ENCODE assay signal across 2 cellular contexts in the genomic region with DNA sequence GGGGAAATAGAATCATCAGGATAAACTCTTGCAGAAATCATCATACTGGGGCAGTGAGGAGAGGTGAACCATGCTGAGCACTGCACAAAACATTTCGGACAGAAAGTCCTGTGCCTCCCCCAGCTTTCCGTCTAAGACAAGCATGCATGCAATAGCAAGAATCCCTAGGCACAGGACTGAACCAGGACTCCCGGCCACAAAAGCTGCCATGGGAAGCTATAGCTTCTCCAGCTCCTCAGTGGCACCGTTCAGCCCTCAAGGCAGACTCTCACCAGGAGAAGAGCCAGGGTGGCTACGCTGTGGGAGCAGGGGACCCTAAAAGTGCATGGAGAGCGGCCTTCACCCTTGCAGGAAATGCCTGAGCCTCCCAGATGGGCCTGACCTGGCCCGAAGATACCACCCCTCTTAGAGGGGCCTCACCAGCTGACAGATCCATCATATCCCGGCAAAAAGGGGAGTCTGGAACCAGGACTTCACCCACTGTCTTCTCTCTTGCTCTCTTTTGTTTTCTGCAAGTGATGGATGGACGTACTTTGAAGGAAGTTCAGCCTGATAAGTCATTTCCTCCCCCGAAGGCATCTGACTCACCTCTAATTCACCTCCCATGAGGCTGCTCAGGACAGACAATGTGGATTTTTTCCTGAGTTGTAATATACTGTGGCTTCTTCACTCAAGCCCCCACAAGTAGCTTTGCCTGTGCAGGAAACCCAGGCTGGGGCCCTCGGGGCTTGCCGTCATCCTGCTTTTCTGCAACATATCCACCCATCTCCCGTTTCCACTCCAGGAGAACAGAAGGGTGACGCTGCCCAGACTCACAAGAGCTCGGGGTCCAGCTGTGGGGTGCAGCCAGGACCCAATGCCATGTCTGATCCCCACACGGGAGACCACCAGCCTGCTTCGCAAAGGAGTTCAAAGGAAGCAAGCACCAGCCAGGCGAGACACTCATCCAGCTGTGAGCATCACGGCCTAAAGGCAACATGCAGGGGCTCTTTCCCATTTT.
TF ChIP-seq lines count a peak whose summit lies in the region.

No MANE protein-coding gene starts in this region.

TF ChIP-seq in IMR-90, 13 proteins besides CTCF, POLR2A, EP300 and RAD21 (continued from another document):
- TF ChIP-seq, protein P1, sequence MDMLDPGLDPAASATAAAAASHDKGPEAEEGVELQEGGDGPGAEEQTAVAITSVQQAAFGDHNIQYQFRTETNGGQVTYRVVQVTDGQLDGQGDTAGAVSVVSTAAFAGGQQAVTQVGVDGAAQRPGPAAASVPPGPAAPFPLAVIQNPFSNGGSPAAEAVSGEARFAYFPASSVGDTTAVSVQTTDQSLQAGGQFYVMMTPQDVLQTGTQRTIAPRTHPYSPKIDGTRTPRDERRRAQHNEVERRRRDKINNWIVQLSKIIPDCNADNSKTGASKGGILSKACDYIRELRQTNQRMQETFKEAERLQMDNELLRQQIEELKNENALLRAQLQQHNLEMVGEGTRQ (IDR thresholded peaks at IDR 0.05; ENCODE audit: low read depth, low read length) = no peak

TF ChIP-seq in K562, 482 proteins besides CTCF, POLR2A, EP300 and RAD21 (continued from another document and continues in another):
- TF ChIP-seq FOXP4 (CRISPR knock-in tag; IDR thresholded peaks at IDR 0.05; ENCODE audit: borderline replicate concordance) (no peak), ZBTB11 (CRISPR knock-in tag; IDR thresholded peaks at IDR 0.05) (no peak), CTCFL (IDR thresholded peaks at IDR 0.05; ENCODE audit: borderline replicate concordance, insufficient read depth, low read depth, low read length, poor library complexity, severe bottlenecking) (no peak), SPI1 (IDR thresholded peaks at IDR 0.05; ENCODE audit: borderline replicate concordance, low read depth, low read length) (peak; percentile 51), TAF7 (tag; IDR thresholded peaks at IDR 0.05) (no peak), PCBP2 (IDR thresholded peaks at IDR 0.05; ENCODE audit: low read depth, low read length, poor library complexity, severe bottlenecking) (no peak), HDAC8 (tag; IDR thresholded peaks at IDR 0.05) (no peak), ZNF444 (CRISPR knock-in tag; IDR thresholded peaks at IDR 0.05) (no peak), CREB5 (CRISPR knock-in tag; IDR thresholded peaks at IDR 0.05) (no peak), GABPB1 (CRISPR knock-in tag; IDR thresholded peaks at IDR 0.05) (no peak), SMC3 (conservative IDR thresholded peaks at IDR 0.05; ENCODE audit: insufficient read depth, low read depth, low read length) (no peak), ZNF445 (CRISPR knock-in tag; IDR thresholded peaks at IDR 0.05; ENCODE audit: low read depth) (no peak), RBM39 (optimal IDR thresholded peaks at IDR 0.05; ENCODE audit: low read depth, low read length) (no peak), ESRRA (IDR thresholded peaks at IDR 0.05; ENCODE audit: borderline replicate concordance, low read depth) (0 out of 2 replicates have a peak, but pooled peaks have one; percentile 19), SMARCA4 (IDR thresholded peaks at IDR 0.05) (peak; percentile 39; the same call in 1 of the 2 replicates), ZFP36 (IDR thresholded peaks at IDR 0.05; ENCODE audit: low read depth, low read length, partially characterized antibody) (no peak), ZNF184 (CRISPR knock-in tag; IDR thresholded peaks at IDR 0.05) (no peak), ZNF717 (CRISPR knock-in tag; IDR thresholded peaks at IDR 0.05) (no peak), THRAP3 (IDR thresholded peaks at IDR 0.05; ENCODE audit: borderline replicate concordance) (no peak), BACH1 (tag; IDR thresholded peaks at IDR 0.05) (no peak), MCM7 (IDR thresholded peaks at IDR 0.05) (no peak), RCOR1 (IDR thresholded peaks at IDR 0.05; ENCODE audit: borderline replicate concordance in 1 of 2, low read depth in 2 of 2, low read length in 2 of 2) (peak in 1 of 2 experiments; percentile 59; a peak in 1 of 4 replicates), ZNF75A (CRISPR knock-in tag; IDR thresholded peaks at IDR 0.05) (no peak), MTA3 (IDR thresholded peaks at IDR 0.05; ENCODE audit: borderline replicate concordance) (no peak)
- TF ChIP-seq, protein P2, sequence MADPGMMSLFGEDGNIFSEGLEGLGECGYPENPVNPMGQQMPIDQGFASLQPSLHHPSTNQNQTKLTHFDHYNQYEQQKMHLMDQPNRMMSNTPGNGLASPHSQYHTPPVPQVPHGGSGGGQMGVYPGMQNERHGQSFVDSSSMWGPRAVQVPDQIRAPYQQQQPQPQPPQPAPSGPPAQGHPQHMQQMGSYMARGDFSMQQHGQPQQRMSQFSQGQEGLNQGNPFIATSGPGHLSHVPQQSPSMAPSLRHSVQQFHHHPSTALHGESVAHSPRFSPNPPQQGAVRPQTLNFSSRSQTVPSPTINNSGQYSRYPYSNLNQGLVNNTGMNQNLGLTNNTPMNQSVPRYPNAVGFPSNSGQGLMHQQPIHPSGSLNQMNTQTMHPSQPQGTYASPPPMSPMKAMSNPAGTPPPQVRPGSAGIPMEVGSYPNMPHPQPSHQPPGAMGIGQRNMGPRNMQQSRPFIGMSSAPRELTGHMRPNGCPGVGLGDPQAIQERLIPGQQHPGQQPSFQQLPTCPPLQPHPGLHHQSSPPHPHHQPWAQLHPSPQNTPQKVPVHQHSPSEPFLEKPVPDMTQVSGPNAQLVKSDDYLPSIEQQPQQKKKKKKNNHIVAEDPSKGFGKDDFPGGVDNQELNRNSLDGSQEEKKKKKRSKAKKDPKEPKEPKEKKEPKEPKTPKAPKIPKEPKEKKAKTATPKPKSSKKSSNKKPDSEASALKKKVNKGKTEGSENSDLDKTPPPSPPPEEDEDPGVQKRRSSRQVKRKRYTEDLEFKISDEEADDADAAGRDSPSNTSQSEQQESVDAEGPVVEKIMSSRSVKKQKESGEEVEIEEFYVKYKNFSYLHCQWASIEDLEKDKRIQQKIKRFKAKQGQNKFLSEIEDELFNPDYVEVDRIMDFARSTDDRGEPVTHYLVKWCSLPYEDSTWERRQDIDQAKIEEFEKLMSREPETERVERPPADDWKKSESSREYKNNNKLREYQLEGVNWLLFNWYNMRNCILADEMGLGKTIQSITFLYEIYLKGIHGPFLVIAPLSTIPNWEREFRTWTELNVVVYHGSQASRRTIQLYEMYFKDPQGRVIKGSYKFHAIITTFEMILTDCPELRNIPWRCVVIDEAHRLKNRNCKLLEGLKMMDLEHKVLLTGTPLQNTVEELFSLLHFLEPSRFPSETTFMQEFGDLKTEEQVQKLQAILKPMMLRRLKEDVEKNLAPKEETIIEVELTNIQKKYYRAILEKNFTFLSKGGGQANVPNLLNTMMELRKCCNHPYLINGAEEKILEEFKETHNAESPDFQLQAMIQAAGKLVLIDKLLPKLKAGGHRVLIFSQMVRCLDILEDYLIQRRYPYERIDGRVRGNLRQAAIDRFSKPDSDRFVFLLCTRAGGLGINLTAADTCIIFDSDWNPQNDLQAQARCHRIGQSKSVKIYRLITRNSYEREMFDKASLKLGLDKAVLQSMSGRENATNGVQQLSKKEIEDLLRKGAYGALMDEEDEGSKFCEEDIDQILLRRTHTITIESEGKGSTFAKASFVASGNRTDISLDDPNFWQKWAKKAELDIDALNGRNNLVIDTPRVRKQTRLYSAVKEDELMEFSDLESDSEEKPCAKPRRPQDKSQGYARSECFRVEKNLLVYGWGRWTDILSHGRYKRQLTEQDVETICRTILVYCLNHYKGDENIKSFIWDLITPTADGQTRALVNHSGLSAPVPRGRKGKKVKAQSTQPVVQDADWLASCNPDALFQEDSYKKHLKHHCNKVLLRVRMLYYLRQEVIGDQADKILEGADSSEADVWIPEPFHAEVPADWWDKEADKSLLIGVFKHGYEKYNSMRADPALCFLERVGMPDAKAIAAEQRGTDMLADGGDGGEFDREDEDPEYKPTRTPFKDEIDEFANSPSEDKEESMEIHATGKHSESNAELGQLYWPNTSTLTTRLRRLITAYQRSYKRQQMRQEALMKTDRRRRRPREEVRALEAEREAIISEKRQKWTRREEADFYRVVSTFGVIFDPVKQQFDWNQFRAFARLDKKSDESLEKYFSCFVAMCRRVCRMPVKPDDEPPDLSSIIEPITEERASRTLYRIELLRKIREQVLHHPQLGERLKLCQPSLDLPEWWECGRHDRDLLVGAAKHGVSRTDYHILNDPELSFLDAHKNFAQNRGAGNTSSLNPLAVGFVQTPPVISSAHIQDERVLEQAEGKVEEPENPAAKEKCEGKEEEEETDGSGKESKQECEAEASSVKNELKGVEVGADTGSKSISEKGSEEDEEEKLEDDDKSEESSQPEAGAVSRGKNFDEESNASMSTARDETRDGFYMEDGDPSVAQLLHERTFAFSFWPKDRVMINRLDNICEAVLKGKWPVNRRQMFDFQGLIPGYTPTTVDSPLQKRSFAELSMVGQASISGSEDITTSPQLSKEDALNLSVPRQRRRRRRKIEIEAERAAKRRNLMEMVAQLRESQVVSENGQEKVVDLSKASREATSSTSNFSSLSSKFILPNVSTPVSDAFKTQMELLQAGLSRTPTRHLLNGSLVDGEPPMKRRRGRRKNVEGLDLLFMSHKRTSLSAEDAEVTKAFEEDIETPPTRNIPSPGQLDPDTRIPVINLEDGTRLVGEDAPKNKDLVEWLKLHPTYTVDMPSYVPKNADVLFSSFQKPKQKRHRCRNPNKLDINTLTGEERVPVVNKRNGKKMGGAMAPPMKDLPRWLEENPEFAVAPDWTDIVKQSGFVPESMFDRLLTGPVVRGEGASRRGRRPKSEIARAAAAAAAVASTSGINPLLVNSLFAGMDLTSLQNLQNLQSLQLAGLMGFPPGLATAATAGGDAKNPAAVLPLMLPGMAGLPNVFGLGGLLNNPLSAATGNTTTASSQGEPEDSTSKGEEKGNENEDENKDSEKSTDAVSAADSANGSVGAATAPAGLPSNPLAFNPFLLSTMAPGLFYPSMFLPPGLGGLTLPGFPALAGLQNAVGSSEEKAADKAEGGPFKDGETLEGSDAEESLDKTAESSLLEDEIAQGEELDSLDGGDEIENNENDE (IDR thresholded peaks at IDR 0.05; ENCODE audit: low read depth, low read length) = no peak
- TF ChIP-seq, protein P3, sequence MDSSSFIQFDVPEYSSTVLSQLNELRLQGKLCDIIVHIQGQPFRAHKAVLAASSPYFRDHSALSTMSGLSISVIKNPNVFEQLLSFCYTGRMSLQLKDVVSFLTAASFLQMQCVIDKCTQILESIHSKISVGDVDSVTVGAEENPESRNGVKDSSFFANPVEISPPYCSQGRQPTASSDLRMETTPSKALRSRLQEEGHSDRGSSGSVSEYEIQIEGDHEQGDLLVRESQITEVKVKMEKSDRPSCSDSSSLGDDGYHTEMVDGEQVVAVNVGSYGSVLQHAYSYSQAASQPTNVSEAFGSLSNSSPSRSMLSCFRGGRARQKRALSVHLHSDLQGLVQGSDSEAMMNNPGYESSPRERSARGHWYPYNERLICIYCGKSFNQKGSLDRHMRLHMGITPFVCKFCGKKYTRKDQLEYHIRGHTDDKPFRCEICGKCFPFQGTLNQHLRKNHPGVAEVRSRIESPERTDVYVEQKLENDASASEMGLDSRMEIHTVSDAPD (CRISPR knock-in tag; IDR thresholded peaks at IDR 0.05) = no peak
